In the genomic region with DNA sequence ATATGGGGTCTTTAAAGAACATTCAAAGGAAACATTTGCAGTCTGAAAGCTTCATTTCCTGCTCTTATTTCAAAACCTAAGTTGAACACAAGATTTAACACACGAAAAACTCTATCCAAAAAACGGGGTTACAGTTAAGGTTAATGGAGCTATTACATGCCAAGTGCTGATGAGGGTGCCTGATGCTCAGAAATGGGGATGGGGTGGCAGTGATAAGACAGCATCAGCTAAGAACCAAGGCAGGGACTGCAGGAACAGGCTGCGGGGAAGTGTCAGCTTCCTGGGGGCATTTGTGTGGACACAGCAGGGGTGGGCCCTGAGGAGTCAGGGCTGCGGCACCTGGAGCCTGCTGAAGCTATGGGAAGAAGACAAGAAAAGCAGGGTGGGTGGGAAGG, we compare ENCODE assay signal across 9 cellular contexts. TPM values are rescaled to one million over a fixed set of nuclear protein-coding genes. Genes with fewer than 3 reads are reported as not detected.
DNase-seq lines count a peak whose midpoint lies in the region; ATAC-seq and TF ChIP-seq lines count a peak whose summit lies in the region.
"Had no signal": no experiment of that assay in that cellular context is flagged by ENCODE, and none has a peak within 500 bp of the region (broad histone marks: within the 10 kb centered on the region; RNA-seq: fewer than 3 reads in every experiment).

No MANE protein-coding gene starts in this region.

- intact Hi-C loops in CD8-positive, alpha-beta T cell (cut with DNase I, micrococcal nuclease), result no loop called here

- in situ Hi-C loops in KBM-7 (cut with MboI; ENCODE audit: low pct_unique_long_range_greater_than_20kb, low sequenced_read_pairs), result no loop called here

- peak overlapping the region; percentile 81 for H3K4me3 Mint-ChIP-seq in CD8-positive, alpha-beta T cell

- peak overlapping the region; percentile 70 for H3K27ac ChIP-seq in CD8-positive, alpha-beta T cell (ENCODE audit: low read depth, low read length)
- peak overlapping the region; percentile 32 for H3K27ac ChIP-seq in cingulate gyrus (ENCODE audit: low read depth, low read length)
- H3K27ac ChIP-seq in neutrophil, result peak overlapping the region; percentile 96

- peak overlapping the region; percentile 97 for H3K27ac Mint-ChIP-seq in CD8-positive, alpha-beta T cell

- no peaks in the 10 kb centered on the region for H3K9me3 Mint-ChIP-seq in CD8-positive, alpha-beta T cell

- CTCF ChIA-PET in CD8-positive, alpha-beta T cell (lab: Charles Lee), result interaction anchor here (0.8 to 2.0 kb wide), 4 partner anchors 10 to 367 kb away, joined by 3 to 10 read pairs (median 4); a partner anchor contains a TSS

- H3K4me3 ChIP-seq in CD8-positive, alpha-beta T cell (ENCODE audit: low read depth, low read length), result peak overlapping the region; percentile 54
- peak overlapping the region; percentile 56 to 57 for H3K4me3 ChIP-seq in neutrophil (ENCODE audit: low read depth in 1 of 2, low read length in 1 of 2)

- TF ChIP-seq CTCF in CD8-positive, alpha-beta T cell (IDR thresholded peaks at IDR 0.05), result no peak
- no peak for TF ChIP-seq CTCF in neutrophil (IDR thresholded peaks at IDR 0.05)

- H3K27me3 ChIP-seq in CD8-positive, alpha-beta T cell (ENCODE audit: insufficient read depth, low read length), result no peaks in the 10 kb centered on the region
- H3K27me3 ChIP-seq in neutrophil, result no peaks in the 10 kb centered on the region

- DNase-seq in CD8-positive, alpha-beta T cell, result no peak
- DNase-seq in NCI-H69 (lab: John Stamatoyannopoulos, UW) (peak; percentile 70), middle frontal gyrus (ENCODE audit: extremely low spot score, low spot score) (no peak), KBM-7 (no peak), SW480 (ENCODE audit: low spot score) (no peak), mucosa of gallbladder (ENCODE audit: low spot score) (no peak)
- DNase-seq: NCI-H510A had no signal

- H3K36me3 ChIP-seq in CD8-positive, alpha-beta T cell (ENCODE audit: insufficient read depth, low read length), result no peaks in the 10 kb centered on the region
- H3K36me3 ChIP-seq in neutrophil, result no peaks in the 10 kb centered on the region

- peaks cover 11% of the 10 kb centered on the region for H3K36me3 Mint-ChIP-seq in CD8-positive, alpha-beta T cell

- H3K27me3 Mint-ChIP-seq in CD8-positive, alpha-beta T cell (ENCODE audit: low read depth), result no peaks in the 10 kb centered on the region

- no peaks in the 10 kb centered on the region for H3K9me3 ChIP-seq in CD8-positive, alpha-beta T cell (ENCODE audit: low read length)
- H3K9me3 ChIP-seq in neutrophil, result no peaks in the 10 kb centered on the region

- H3K4me1 ChIP-seq in CD8-positive, alpha-beta T cell (ENCODE audit: insufficient read depth, low read length), result peaks cover 66% of the 10 kb centered on the region
- peaks cover 97 to 98% of the 10 kb centered on the region in 2 experiments for H3K4me1 ChIP-seq in neutrophil (ENCODE audit: control insufficient read depth in 1 of 2, insufficient read depth in 1 of 2, low read depth in 1 of 2, low read length in 1 of 2)

- peak; percentile 5 for ATAC-seq in CD8-positive, alpha-beta T cell

- H3K4me1 Mint-ChIP-seq in CD8-positive, alpha-beta T cell (ENCODE audit: low read depth), result peaks cover 80% of the 10 kb centered on the region

- POLR2A ChIA-PET in CD8-positive, alpha-beta T cell (lab: Charles Lee), result interaction anchor here (1.0 to 2.4 kb wide), 5 partner anchors 9 to 368 kb away, joined by 3 to 28 read pairs (median 3); a partner anchor contains a TSS

RNA-seq across cellular contexts. Expression of a gene that starts 12.2 kb away (rescaled TPM):
- 10 to 100 TPM; 29.6 to 32.4 TPM for total RNA-seq in CD8-positive, alpha-beta T cell
- 104 TPM for total RNA-seq in mucosa of gallbladder

RNA-seq across cellular contexts. Expression of a gene that starts 21.0 kb away (rescaled TPM):
- total RNA-seq in CD8-positive, alpha-beta T cell, result under 1 TPM; 0.25 to 0.27 TPM
- not detected for total RNA-seq in mucosa of gallbladder

RNA-seq across cellular contexts. Expression of a gene that starts 34.4 kb away (rescaled TPM):
- 10 to 100 TPM; 62.5 to 65.5 TPM for total RNA-seq in CD8-positive, alpha-beta T cell
- 17.3 TPM for total RNA-seq in mucosa of gallbladder

RNA-seq across cellular contexts. Expression of a gene that starts 40.0 kb away (rescaled TPM):
- total RNA-seq in CD8-positive, alpha-beta T cell, result not detected
- not detected for total RNA-seq in mucosa of gallbladder

Comparison
In these comparisons a context has a peak if more than half of its experiments do, and no peak if none do; other contexts are left out.
1. H3K27ac ChIP-seq: peak in every context shown above with its lines; median percentile 96 in neutrophil; 70 in CD8-positive, alpha-beta T cell; 32 in cingulate gyrus.